ENCODE assay signal across 8 cellular contexts in genomic region chr12:130838284-130838950, GRCh38. TPM values are rescaled to one million over a fixed set of nuclear protein-coding genes. Genes with fewer than 3 reads are reported as not detected.
DNase-seq lines count a peak whose midpoint lies in the region; ATAC-seq and TF ChIP-seq lines count a peak whose summit lies in the region.

No MANE protein-coding gene starts in this region.

- BruUV-seq in PC-3 (replicated peaks; lab: Mats Ljungman, UMichigan) = no TSS peak

- intact Hi-C loops in PC-3 (cut with micrococcal nuclease) = no loop called here

- H3K79me2 ChIP-seq in PC-3 (ENCODE audit: low read length) = no peaks in the 10 kb centered on the region; the same call in 1 of the 2 replicates

- H3K4me2 ChIP-seq in PC-3 (ENCODE audit: low read length) = peak overlapping the region; percentile 96

- peak overlapping the region; percentile 23 for H3K9ac ChIP-seq in PC-3 (ENCODE audit: low read length)
- H3K9ac ChIP-seq in iPS-20b (ENCODE audit: low read depth, low read length) = peak overlapping the region; percentile 76; the same call in 1 of the 2 replicates

- no peaks in the 10 kb centered on the region for H3F3A ChIP-seq in PC-3 (ENCODE audit: low read length, unreplicated experiment)

- H3K27me3 ChIP-seq in PC-3 (ENCODE audit: low read length) (no peaks in the 10 kb centered on the region), iPS-20b (ENCODE audit: insufficient read depth, low read length) (peaks cover 25% of the 10 kb centered on the region)

- ATAC-seq in HG02981 (IDR thresholded peaks at IDR 0.05; ENCODE audit: unreplicated experiment) (peak; percentile 22), PC-3 (peak; percentile 63)

- H4K20me1 ChIP-seq in PC-3 (ENCODE audit: low read length) = no peaks in the 10 kb centered on the region

- no peaks in the 10 kb centered on the region for H3K9me2 ChIP-seq in PC-3 (replicated peaks; ENCODE audit: low read length)

- CTCF ChIA-PET in PC-3 (lab: Charles Lee) = no interaction called here

- no peak for TF ChIP-seq CTCF in PC-3 (conservative IDR thresholded peaks at IDR 0.05; ENCODE audit: low read depth, low read length)

- POLR2A ChIA-PET in PC-3 (lab: Charles Lee; ENCODE audit: unreplicated experiment) = interaction anchor here (1.0 kb wide), 1 partner anchor 12 kb away, joined by 4 read pairs; no protein-coding TSS in a partner anchor

- H3K27ac ChIP-seq in PC-3 (ENCODE audit: low read length) = no peak overlapping the region
- H3K27ac ChIP-seq in iPS-20b (ENCODE audit: low read length) = no peak overlapping the region
- H3K27ac ChIP-seq in skin epidermis = peak overlapping the region; percentile 52 to 91 (median 78)

- peak overlapping the region; percentile 86 for H2AFZ ChIP-seq in PC-3 (ENCODE audit: low read length)

- H3K36me3 ChIP-seq in PC-3 (ENCODE audit: low read depth, low read length) (no peaks in the 10 kb centered on the region), iPS-20b (ENCODE audit: insufficient read depth, low read depth, low read length) (no peaks in the 10 kb centered on the region)

- DNase-seq in stimulated activated CD4-positive, alpha-beta T cell treated with anti-CD3 and anti-CD28 coated beads, Interleukin-2, amount 100 ng/mL, for 48 hours = peak; percentile 13 to 17
- DNase-seq in stimulated activated CD4-positive, alpha-beta T cell treated with anti-CD3 and anti-CD28 coated beads, Interleukin-12 subunit alpha, Interleukin-12 subunit beta, amount 100 ng/mL, for 4 hours = no peak
- peak; percentile 46 for DNase-seq in PC-3
- peak; percentile 52 for DNase-seq in astrocyte of the hippocampus (ENCODE audit: low read depth, low spot score)
- DNase-seq in DMS79 (lab: John Stamatoyannopoulos, UW) = no peak

- H3K4me1 ChIP-seq in PC-3 (ENCODE audit: insufficient read depth, low read length) (peaks cover 13% of the 10 kb centered on the region), iPS-20b (ENCODE audit: insufficient read depth, low read length) (peaks cover 8% of the 10 kb centered on the region)

- peak overlapping the region; percentile 74 for H3K4me3 ChIP-seq in PC-3 (ENCODE audit: low read length)
- H3K4me3 ChIP-seq in iPS-20b (ENCODE audit: low read length) = peak overlapping the region; percentile 95
- peak overlapping the region; percentile 61 to 93 (median 81) for H3K4me3 ChIP-seq in skin epidermis

- H3K9me3 ChIP-seq in PC-3 (ENCODE audit: low read length) (no peaks in the 10 kb centered on the region), iPS-20b (ENCODE audit: insufficient read depth, low read depth, low read length) (no peaks in the 10 kb centered on the region)

RNA-seq across cellular contexts. Expression of gene STX2, which starts 0.6 kb away (rescaled TPM):
- 18.2 and 24.0 TPM in 2 replicates for total RNA-seq in PC-3 (2014; rRNA removed)

RNA-seq across cellular contexts. Expression of gene RAN, which starts 33.4 kb away (rescaled TPM):
- total RNA-seq in PC-3 (2014; rRNA removed) = 3,300 and 3,371 TPM in 2 replicates

Comparison
In these comparisons a context has a peak if more than half of its experiments do, and no peak if none do; other contexts are left out.
1. DNase-seq: peak in stimulated activated CD4-positive, alpha-beta T cell treated with anti-CD3 and anti-CD28 coated beads, Interleukin-2, amount 100 ng/mL, for 48 hours (2 of 2), PC-3 (single experiment) and astrocyte of the hippocampus (single experiment); none in stimulated activated CD4-positive, alpha-beta T cell treated with anti-CD3 and anti-CD28 coated beads, Interleukin-12 subunit alpha, Interleukin-12 subunit beta, amount 100 ng/mL, for 4 hours (single experiment) and DMS79 (single experiment).
2. H3K27ac ChIP-seq: peak in skin epidermis (21 of 21); none in PC-3 (single experiment) and iPS-20b (single experiment).
3. Peak in every context shown above with its lines, with median percentiles within 50 percentile points of each other: H3K4me3 ChIP-seq.